Comparison of ENCODE assay signal across 1 cellular context in genomic region chr17:45123930-45124796, GRCh38.
TF ChIP-seq lines count a peak whose summit lies in the region.

No MANE protein-coding gene starts in this region.

TF ChIP-seq in HEK293, 187 proteins besides CTCF, POLR2A, EP300 and RAD21 (continued from another document):
- no peak for TF ChIP-seq ZNF777 (tag by site-specific recombination; IDR thresholded peaks at IDR 0.05; ENCODE audit: borderline replicate concordance)
- no peak for TF ChIP-seq ZNF404 (tag by site-specific recombination; IDR thresholded peaks at IDR 0.05)
- TF ChIP-seq ZNF394 (tag by site-specific recombination; IDR thresholded peaks at IDR 0.05; ENCODE audit: borderline replicate concordance), result no peak
- no peak for TF ChIP-seq ZNF341 (tag by site-specific recombination; IDR thresholded peaks at IDR 0.05; ENCODE audit: low read depth)
- no peak for TF ChIP-seq ZBTB49 (tag by site-specific recombination; IDR thresholded peaks at IDR 0.05; ENCODE audit: low read depth)
- TF ChIP-seq HOXD13 (CRISPR knock-in tag; IDR thresholded peaks at IDR 0.05; ENCODE audit: borderline replicate concordance), result no peak
- TF ChIP-seq ZNF202 (tag by site-specific recombination; IDR thresholded peaks at IDR 0.05; ENCODE audit: borderline replicate concordance), result no peak
- no peak for TF ChIP-seq ZNF362 (tag by site-specific recombination; IDR thresholded peaks at IDR 0.05)
- TF ChIP-seq WT1 (tag by site-specific recombination; IDR thresholded peaks at IDR 0.05), result no peak
- peak; percentile 63 for TF ChIP-seq PATZ1 (tag by site-specific recombination; IDR thresholded peaks at IDR 0.05)
- no peak for TF ChIP-seq ZNF792 (tag by site-specific recombination; IDR thresholded peaks at IDR 0.05)
- no peak for TF ChIP-seq IKZF3 (tag by site-specific recombination; IDR thresholded peaks at IDR 0.05)
- TF ChIP-seq YY2 (tag by site-specific recombination; IDR thresholded peaks at IDR 0.05), result no peak
- TF ChIP-seq ZNF311 (tag by site-specific recombination; IDR thresholded peaks at IDR 0.05; ENCODE audit: borderline replicate concordance), result no peak
- no peak for TF ChIP-seq ZNF658 (tag by site-specific recombination; IDR thresholded peaks at IDR 0.05)
